1 cellular context compared by ENCODE assay signal in the genomic region with DNA sequence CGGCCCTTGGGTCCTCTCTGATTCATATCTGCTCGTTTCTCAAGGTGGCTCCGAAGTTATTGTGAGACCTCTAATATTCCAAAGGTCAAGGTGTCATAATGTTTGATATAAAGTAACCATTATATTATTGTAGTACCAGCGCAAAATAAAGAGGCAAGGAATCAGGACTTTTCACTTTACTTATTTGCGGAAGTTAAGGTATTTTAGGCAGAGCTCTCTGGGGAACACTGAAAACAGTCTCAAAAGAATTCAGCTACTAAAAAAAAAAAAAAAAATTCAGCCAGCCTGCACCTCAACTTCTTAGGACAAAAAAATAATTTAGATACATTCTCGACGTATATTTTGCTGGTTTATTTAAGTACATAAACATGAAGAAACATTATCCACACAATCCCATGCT.
TF ChIP-seq lines count a peak whose summit lies in the region.

No MANE protein-coding gene starts in this region.

TF ChIP-seq in K562, 482 proteins besides CTCF, POLR2A, EP300 and RAD21:
- TF ChIP-seq, protein P1, sequence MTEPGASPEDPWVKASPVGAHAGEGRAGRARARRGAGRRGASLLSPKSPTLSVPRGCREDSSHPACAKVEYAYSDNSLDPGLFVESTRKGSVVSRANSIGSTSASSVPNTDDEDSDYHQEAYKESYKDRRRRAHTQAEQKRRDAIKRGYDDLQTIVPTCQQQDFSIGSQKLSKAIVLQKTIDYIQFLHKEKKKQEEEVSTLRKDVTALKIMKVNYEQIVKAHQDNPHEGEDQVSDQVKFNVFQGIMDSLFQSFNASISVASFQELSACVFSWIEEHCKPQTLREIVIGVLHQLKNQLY (CRISPR knock-in tag; conservative IDR thresholded peaks at IDR 0.05), result no peak
- TF ChIP-seq, protein P2, sequence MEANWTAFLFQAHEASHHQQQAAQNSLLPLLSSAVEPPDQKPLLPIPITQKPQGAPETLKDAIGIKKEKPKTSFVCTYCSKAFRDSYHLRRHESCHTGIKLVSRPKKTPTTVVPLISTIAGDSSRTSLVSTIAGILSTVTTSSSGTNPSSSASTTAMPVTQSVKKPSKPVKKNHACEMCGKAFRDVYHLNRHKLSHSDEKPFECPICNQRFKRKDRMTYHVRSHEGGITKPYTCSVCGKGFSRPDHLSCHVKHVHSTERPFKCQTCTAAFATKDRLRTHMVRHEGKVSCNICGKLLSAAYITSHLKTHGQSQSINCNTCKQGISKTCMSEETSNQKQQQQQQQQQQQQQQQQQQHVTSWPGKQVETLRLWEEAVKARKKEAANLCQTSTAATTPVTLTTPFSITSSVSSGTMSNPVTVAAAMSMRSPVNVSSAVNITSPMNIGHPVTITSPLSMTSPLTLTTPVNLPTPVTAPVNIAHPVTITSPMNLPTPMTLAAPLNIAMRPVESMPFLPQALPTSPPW (CRISPR knock-in tag; IDR thresholded peaks at IDR 0.05), result peak; percentile 25; the same call in 1 of the 2 replicates
